8 cellular contexts compared by ENCODE assay signal in genomic region chr4:140756292-140757219, GRCh38. TPM values are rescaled to one million over a fixed set of nuclear protein-coding genes. Genes with fewer than 3 reads are reported as not detected.
DNase-seq lines count a peak whose midpoint lies in the region; ATAC-seq, FAIRE-seq and TF ChIP-seq lines count a peak whose summit lies in the region.

TSS of gene TBC1D9 (minus strand) at chr4:140756385. CDS start at chr4:140756045, 340 bp downstream.

- peak within 1 kb of the TSS; percentile 89 to 90 for H3K4me3 ChIP-seq in right atrium auricular region
- H3K4me3 ChIP-seq in ovary = peak within 1 kb of the TSS; percentile 69

- H3K9me3 ChIP-seq in right atrium auricular region (no peaks in the 10 kb centered on the region), ovary (no peaks in the 10 kb centered on the region)

- 0 to 1% (median 0%) methylated on average over 71 to 79 of the region's 79 CpGs for WGBS in ovary, 3 donors

- DNase-seq in EL = peak; percentile 90
- peak; percentile 74 for DNase-seq in HTR-8/SVneo (ENCODE audit: insufficient read length, low spot score)
- peak; percentile 76 to 85 for DNase-seq in NOMO-1 (lab: John Stamatoyannopoulos, UW; ENCODE audit: unreplicated experiment in 2 of 2)
- DNase-seq in astrocyte of the hippocampus (ENCODE audit: low read depth, low spot score) = peak; percentile 93
- DNase-seq in right atrium auricular region (ENCODE audit: low spot score) = peak; percentile 92
- peak; percentile 75 to 85 (median 84) for DNase-seq in ovary
- DNase-seq in stimulated activated naive CD4-positive, alpha-beta T cell treated with Interleukin-2 at 50 U/mL for 16 hours (lab: John Stamatoyannopoulos, UW) = no peak

- H3K27me3 ChIP-seq in right atrium auricular region (no peaks in the 10 kb centered on the region), ovary (no peaks in the 10 kb centered on the region)

- peak; percentile 38 for ATAC-seq in GM21526 (IDR thresholded peaks at IDR 0.05; ENCODE audit: low FRiP score, unreplicated experiment)

- H3K27ac ChIP-seq in right atrium auricular region (peak within 1 kb of the TSS; percentile 98 to 99), ovary (peak within 1 kb of the TSS; percentile 87 to 91)

- no peaks in the 10 kb centered on the region for H3K36me3 ChIP-seq in right atrium auricular region
- H3K36me3 ChIP-seq in ovary = no peaks in the 10 kb centered on the region

- no peak for TF ChIP-seq EP300 in ovary (IDR thresholded peaks at IDR 0.05)

- peak in 1 of 2 donors; percentile 32 for TF ChIP-seq CTCF in right atrium auricular region (IDR thresholded peaks at IDR 0.05)
- no peak for TF ChIP-seq CTCF in ovary (IDR thresholded peaks at IDR 0.05)

- peak; percentile 65 for TF ChIP-seq POLR2A in ovary (IDR thresholded peaks at IDR 0.05)

- peak; percentile 88 for FAIRE-seq in HTR-8/SVneo (lab: Jason Lieb, UNC)

- no peaks in the 10 kb centered on the region for H3K4me1 ChIP-seq in right atrium auricular region
- H3K4me1 ChIP-seq in ovary (ENCODE audit: insufficient read depth) = no peaks in the 10 kb centered on the region

- intact Hi-C loops in ovary (cut with DNase I) = loop anchor here in 2 of 4 donors (5.0 to 10.0 kb wide), 2 partner anchors 112 to 114 kb away; no protein-coding TSS in a partner anchor

RNA-seq across cellular contexts. Expression of gene TBC1D9, which starts in this region (rescaled TPM):
- total RNA-seq in right atrium auricular region (10 to 100 TPM; 10.9 to 18.8 TPM), ovary (10 to 100 TPM; 14.9 to 28.8 (median 21.4) TPM)
- 10 to 100 TPM; 13.2 to 24.0 TPM for polyA plus RNA-seq in ovary
